10 cellular contexts compared by ENCODE assay signal in the genomic region with DNA sequence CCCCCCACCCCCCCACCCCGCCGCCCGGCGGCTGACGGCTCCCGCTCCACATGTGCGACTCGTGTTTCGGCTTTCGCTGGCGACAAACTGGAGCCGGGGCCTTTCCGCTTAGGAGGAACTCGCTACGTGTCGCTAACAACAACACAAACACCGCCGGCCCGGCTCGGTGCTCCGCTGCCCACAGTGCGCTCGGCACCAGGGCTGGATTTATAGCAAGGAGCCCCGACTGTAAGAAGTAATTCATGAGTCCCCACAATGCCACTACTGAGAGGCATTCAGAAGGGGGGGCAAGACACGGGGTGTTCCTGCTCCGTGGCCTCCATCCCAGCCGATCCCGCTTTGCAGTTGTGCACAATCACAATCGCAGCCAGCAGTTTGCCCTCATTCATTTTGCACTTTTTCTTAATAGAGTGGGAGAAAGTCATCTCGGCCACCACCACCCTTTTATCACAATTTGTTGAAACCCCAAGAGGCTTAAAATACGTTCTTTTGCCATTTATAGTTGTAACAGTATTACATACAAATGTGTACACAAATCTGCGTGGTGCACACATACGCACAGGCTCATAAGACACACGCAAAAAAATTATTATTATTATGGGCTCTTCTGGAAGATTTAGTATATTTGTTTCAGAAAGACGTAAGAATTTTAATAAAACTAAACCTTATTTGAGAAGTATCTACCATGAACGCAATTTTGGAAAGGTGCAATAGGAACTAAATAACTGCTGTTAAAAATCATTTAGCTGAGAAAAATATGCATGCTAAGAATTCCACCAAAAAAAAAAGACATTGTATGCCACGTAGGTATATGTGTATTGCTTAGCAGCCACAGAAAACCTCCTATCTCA. TPM values are rescaled to one million over a fixed set of nuclear protein-coding genes. Genes with fewer than 3 reads are reported as not detected.
DNase-seq lines count a peak whose midpoint lies in the region; ATAC-seq and TF ChIP-seq lines count a peak whose summit lies in the region.
"Had no signal": no experiment of that assay in that cellular context is flagged by ENCODE, and none has a peak within 500 bp of the region (broad histone marks: within the 10 kb centered on the region; RNA-seq: fewer than 3 reads in every experiment).

No MANE protein-coding gene starts in this region.

- no peaks in the 10 kb centered on the region for H3K9me3 ChIP-seq in BE2C
- no peaks in the 10 kb centered on the region for H3K9me3 ChIP-seq in HUES48 (ENCODE audit: control insufficient read depth, insufficient read depth, low read length)

- DNase-seq in BE2C, result peak; percentile 64
- peak; percentile 38 to 55 for DNase-seq in dermis microvascular lymphatic vessel endothelial cell (ENCODE audit: low read depth in 2 of 2)
- DNase-seq in medulla oblongata (ENCODE audit: extremely low spot score), result peak; percentile 71
- no peak for DNase-seq in type B pancreatic cell (ENCODE audit: extremely low spot score, unreplicated experiment)

- TF ChIP-seq CTCF in BE2C (IDR thresholded peaks at IDR 0.05; ENCODE audit: low read depth, low read length) (no peak), type B pancreatic cell (conservative IDR thresholded peaks at IDR 0.05) (no peak)

- peaks cover 95% of the 10 kb centered on the region for H3K27me3 Mint-ChIP-seq in type B pancreatic cell

- peaks cover 7% of the 10 kb centered on the region for H3K36me3 Mint-ChIP-seq in type B pancreatic cell

- H3K27me3 ChIP-seq in BE2C (no peaks in the 10 kb centered on the region), HUES48 (ENCODE audit: control insufficient read depth, insufficient read depth, low read length) (peaks cover 99% of the 10 kb centered on the region)

- H3K27ac ChIP-seq in HUES48 (ENCODE audit: low read depth, low read length), result no peak overlapping the region

- peak overlapping the region; percentile 39 for H3K27ac Mint-ChIP-seq in type B pancreatic cell

- H3K4me1 ChIP-seq in BE2C, result peaks cover 10% of the 10 kb centered on the region
- peaks cover 30% of the 10 kb centered on the region for H3K4me1 ChIP-seq in HUES48 (ENCODE audit: control insufficient read depth, insufficient read depth, low read length)

- H3K9me3 Mint-ChIP-seq in type B pancreatic cell, result no peaks in the 10 kb centered on the region

- H3K4me1 Mint-ChIP-seq in type B pancreatic cell (ENCODE audit: unreplicated experiment), result peaks cover 57% of the 10 kb centered on the region

- H3K36me3 ChIP-seq in BE2C (no peaks in the 10 kb centered on the region), HUES48 (ENCODE audit: control insufficient read depth, insufficient read depth, low read length) (no peaks in the 10 kb centered on the region)

- H3K4me3 Mint-ChIP-seq in type B pancreatic cell, result peak overlapping the region; percentile 81

- ATAC-seq in HG02938 (IDR thresholded peaks at IDR 0.05; ENCODE audit: unreplicated experiment), result no peak
- ATAC-seq in GM19324 (IDR thresholded peaks at IDR 0.05; ENCODE audit: low FRiP score, unreplicated experiment), result no peak
- ATAC-seq in GM18858 (IDR thresholded peaks at IDR 0.05; ENCODE audit: unreplicated experiment), result no peak
- ATAC-seq: HCT116 had no signal

- H3K4me3 ChIP-seq in BE2C (ENCODE audit: low read depth, low read length) (peak overlapping the region; percentile 45), HUES48 (ENCODE audit: low read depth, low read length) (peak overlapping the region; percentile 58)

- H3K9ac ChIP-seq in HUES48 (ENCODE audit: low read depth, low read length), result no peak overlapping the region

RNA-seq across cellular contexts. Expression of a gene that starts 48.1 kb away (rescaled TPM):
- 28.8 TPM for polyA plus RNA-seq in BE2C (2012; ENCODE audit: insufficient read depth, insufficient read length, low read depth)
- total RNA-seq in dermis microvascular lymphatic vessel endothelial cell (1.5 and 2.1 TPM in 2 replicates), type B pancreatic cell (ENCODE audit: low replicate concordance) (2.2 and 73.2 TPM in 2 replicates)
- total RNA-seq: bronchial epithelial cell had no signal
